11 cellular contexts compared by ENCODE assay signal in genomic region chr19:45094707-45095106, GRCh38. TPM values are rescaled to one million over a fixed set of nuclear protein-coding genes. Genes with fewer than 3 reads are reported as not detected.
DNase-seq lines count a peak whose midpoint lies in the region; ATAC-seq and TF ChIP-seq lines count a peak whose summit lies in the region.
"Had no signal": no experiment of that assay in that cellular context is flagged by ENCODE, and none has a peak within 500 bp of the region (broad histone marks: within the 10 kb centered on the region; RNA-seq: fewer than 3 reads in every experiment).

No MANE protein-coding gene starts in this region.

- H3K36me3 ChIP-seq in MG63, result peaks cover 52% of the 10 kb centered on the region
- H3K36me3 ChIP-seq in gastrocnemius medialis, result peaks cover 0 to 8% of the 10 kb centered on the region in 2 donors

- H3K4me3 ChIP-seq in MG63, result peak overlapping the region; percentile 82; the same call in 1 of the 2 replicates
- H3K4me3 ChIP-seq in choroid plexus epithelial cell (ENCODE audit: low read depth, low read length), result peak overlapping the region; percentile 27
- peak overlapping the region in 2 of 4 donors; percentile 81 to 86 for H3K4me3 ChIP-seq in gastrocnemius medialis
- H3K4me3 ChIP-seq: mucosa of descending colon had no signal

- no peaks in the 10 kb centered on the region for H3K9me3 ChIP-seq in MG63
- H3K9me3 ChIP-seq in gastrocnemius medialis, result no peaks in the 10 kb centered on the region
- H3K9me3 ChIP-seq: mucosa of descending colon had no signal

- BruUV-seq in Calu3 (replicated peaks; lab: Mats Ljungman, UMichigan), result no TSS peak

- H3K27ac ChIP-seq in gastrocnemius medialis, result peak overlapping the region in 1 of 4 donors; percentile 96

- CTCF ChIA-PET in Calu3 (lab: Charles Lee), result interaction anchor here (0.5 to 0.9 kb wide), 2 partner anchors 19 to 28 kb away, joined by 3 read pairs; no protein-coding TSS in a partner anchor

- H3K36me3 Mint-ChIP-seq in Calu3 (ENCODE audit: insufficient read depth, unreplicated experiment) (peaks cover 69% of the 10 kb centered on the region), osteocyte (ENCODE audit: unreplicated experiment) (peaks cover 8% of the 10 kb centered on the region)

- no peaks in the 10 kb centered on the region for H3K9me3 Mint-ChIP-seq in Calu3 (ENCODE audit: low read depth, unreplicated experiment)
- no peaks in the 10 kb centered on the region for H3K9me3 Mint-ChIP-seq in osteocyte (ENCODE audit: unreplicated experiment)

- H3K27me3 ChIP-seq in MG63, result no peaks in the 10 kb centered on the region
- no peaks in the 10 kb centered on the region for H3K27me3 ChIP-seq in gastrocnemius medialis

- TF ChIP-seq CTCF in Calu3 (IDR thresholded peaks at IDR 0.05; ENCODE audit: unreplicated experiment) (no peak), choroid plexus epithelial cell (conservative IDR thresholded peaks at IDR 0.05; ENCODE audit: low read depth, low read length) (no peak), osteocyte (IDR thresholded peaks at IDR 0.05) (no peak), gastrocnemius medialis (IDR thresholded peaks at IDR 0.05 in 4 of 5, conservative IDR thresholded peaks at IDR 0.05 in 1 of 5) (no peak)

- H3K27me3 Mint-ChIP-seq in Calu3 (ENCODE audit: unreplicated experiment) (no peaks in the 10 kb centered on the region), osteocyte (ENCODE audit: unreplicated experiment) (no peaks in the 10 kb centered on the region)

- H3K27ac Mint-ChIP-seq in Calu3 (ENCODE audit: unreplicated experiment) (peak overlapping the region; percentile 25), osteocyte (ENCODE audit: unreplicated experiment) (peak overlapping the region; percentile 1)

- in situ Hi-C loops in gastrocnemius medialis (cut with MboI; ENCODE audit: low sequenced_read_pairs in 4 of 4), result no loop called here

- H3K4me3 Mint-ChIP-seq in Calu3 (ENCODE audit: low read depth, unreplicated experiment), result peak overlapping the region; percentile 77
- peak overlapping the region; percentile 99 for H3K4me3 Mint-ChIP-seq in osteocyte (ENCODE audit: unreplicated experiment)

- peaks cover 70% of the 10 kb centered on the region in 2 donors for H3K4me1 ChIP-seq in gastrocnemius medialis

- H3K4me1 Mint-ChIP-seq in Calu3 (ENCODE audit: low read depth, unreplicated experiment), result peaks cover 57% of the 10 kb centered on the region
- H3K4me1 Mint-ChIP-seq in osteocyte (ENCODE audit: unreplicated experiment), result peaks cover 70% of the 10 kb centered on the region

- ATAC-seq in HG03378 (IDR thresholded peaks at IDR 0.05; ENCODE audit: unreplicated experiment) (no peak), HG03097 (IDR thresholded peaks at IDR 0.05; ENCODE audit: low FRiP score, unreplicated experiment) (no peak), gastrocnemius medialis (no peak), GM21717 (IDR thresholded peaks at IDR 0.05; ENCODE audit: unreplicated experiment) (no peak)
- ATAC-seq: mucosa of descending colon had no signal

- no peak for TF ChIP-seq POLR2A in gastrocnemius medialis (IDR thresholded peaks at IDR 0.05)

- intact Hi-C loops in Calu3 (cut with micrococcal nuclease; ENCODE audit: unreplicated experiment) (loop anchor here (5.0 kb wide), 1 partner anchor 33 kb away; no protein-coding TSS in a partner anchor), gastrocnemius medialis (cut with DNase I; ENCODE audit: low total_unique reads) (loop anchor here (5.0 to 10.0 kb wide), 3 partner anchors 158 to 347 kb away; partner anchors contain the start of genes BCL3, CKM and MARK4)

- DNase-seq in Calu3 (no peak), MG63 (no peak), choroid plexus epithelial cell (ENCODE audit: low read depth) (no peak), osteocyte (ENCODE audit: extremely low spot score, unreplicated experiment) (no peak), gastrocnemius medialis (no peak)
- DNase-seq: activated gamma-delta T cell treated with Interleukin-2 at 50 U/mL for 16 hours; mucosa of descending colon; stimulated activated CD4-positive, alpha-beta T cell treated with anti-CD3 and anti-CD28 coated beads, Interleukin-4, amount 100 ng/mL, for 4 hours had no signal

RNA-seq across cellular contexts. Expression of gene PPP1R37, which starts 1.7 kb away (rescaled TPM):
- total RNA-seq in Calu3 (2022) (45.7 and 59.7 TPM in 2 replicates), osteocyte (34.8 and 35.4 TPM in 2 replicates), gastrocnemius medialis (10 to 100 TPM; 30.5 to 51.1 (median 39.7) TPM)
- total RNA-seq in MG63 (2014; rRNA removed; shearing (Covaris generic); ENCODE audit: low replicate concordance), result 18.1 and 33.1 TPM in 2 replicates

RNA-seq across cellular contexts. Expression of gene GEMIN7, which starts 15.6 kb away (rescaled TPM):
- total RNA-seq in Calu3 (2022), result 36.0 and 42.0 TPM in 2 replicates
- 28.2 and 73.6 TPM in 2 replicates for total RNA-seq in MG63 (2014; rRNA removed; shearing (Covaris generic); ENCODE audit: low replicate concordance)
- total RNA-seq in osteocyte, result 19.3 and 25.8 TPM in 2 replicates
- 10 to 100 TPM; 18.6 to 33.4 (median 27.9) TPM for total RNA-seq in gastrocnemius medialis

RNA-seq across cellular contexts. Expression of gene ZNF296, which starts 18.4 kb away (rescaled TPM):
- 5.3 and 6.3 TPM in 2 replicates for total RNA-seq in Calu3 (2022)
- not detected in 2 replicates for total RNA-seq in MG63 (2014; rRNA removed; shearing (Covaris generic); ENCODE audit: low replicate concordance)
- total RNA-seq in osteocyte, result 0.68 and 0.70 TPM in 2 replicates
- not detected for total RNA-seq in gastrocnemius medialis

RNA-seq across cellular contexts. Expression of gene CLASRP, which starts 55.9 kb away (rescaled TPM):
- total RNA-seq in Calu3 (2022) (115 and 126 TPM in 2 replicates), osteocyte (77.8 and 81.5 TPM in 2 replicates), gastrocnemius medialis (100 to 1,000 TPM in 2 of 4 donors, 10 to 100 TPM in 2; 28.8 to 121 (median 91.5) TPM)
- 22.7 and 25.1 TPM in 2 replicates for total RNA-seq in MG63 (2014; rRNA removed; shearing (Covaris generic); ENCODE audit: low replicate concordance)
